Comparison of ENCODE assay signal across 11 cellular contexts in genomic region chr20:47146703-47147102, GRCh38.
A peak's percentile ranks its signal among the peaks of the same experiment; 100 is the strongest.
DNase-seq lines count a peak whose midpoint lies in the region; ATAC-seq and TF ChIP-seq lines count a peak whose summit lies in the region.
"Had no signal": no experiment of that assay in that cellular context is flagged by ENCODE, and none has a peak within 500 bp of the region (broad histone marks: within the 10 kb centered on the region; RNA-seq: fewer than 3 reads in every experiment).

No MANE protein-coding gene starts in this region.

- H4K20me1 ChIP-seq in osteoblast (ENCODE audit: insufficient read depth, low read length): no peaks in the 10 kb centered on the region

- no peak overlapping the region for H3K9ac ChIP-seq in NT2/D1 (ENCODE audit: insufficient read length, low read depth)

- no peak overlapping the region for H3K4me2 ChIP-seq in osteoblast (ENCODE audit: insufficient read depth, low read length)

- peaks cover 20% of the 10 kb centered on the region for H3K27me3 ChIP-seq in NT2/D1 (ENCODE audit: insufficient read depth, insufficient read length)
- no peaks in the 10 kb centered on the region for H3K27me3 ChIP-seq in osteoblast (ENCODE audit: insufficient read depth, low read length)
- H3K27me3 ChIP-seq in aorta (ENCODE audit: control insufficient read depth in 1 of 2, insufficient read depth in 2 of 2, low read length in 1 of 2): no peaks in the 10 kb centered on the region

- H3K79me2 ChIP-seq in osteoblast (ENCODE audit: insufficient read depth, low read length): no peaks in the 10 kb centered on the region

- TF ChIP-seq CTCF in choroid plexus epithelial cell (conservative IDR thresholded peaks at IDR 0.05; ENCODE audit: low read depth, low read length) (no peak), osteoblast (IDR thresholded peaks at IDR 0.05; ENCODE audit: extremely low read depth, low read depth, low read length) (no peak)

- intact Hi-C loops in aorta (cut with DNase I): no loop called here
- intact Hi-C loops in activated CD4-positive, alpha-beta T cell treated with anti-CD3 and anti-CD28 coated beads for 36 hours (cut with DNase I, micrococcal nuclease): no loop called here

- H3K27me3 Mint-ChIP-seq in activated CD4-positive, alpha-beta T cell treated with anti-CD3 and anti-CD28 coated beads for 36 hours: peaks cover 15% of the 10 kb centered on the region

- no peaks in the 10 kb centered on the region for H3K36me3 Mint-ChIP-seq in activated CD4-positive, alpha-beta T cell treated with anti-CD3 and anti-CD28 coated beads for 36 hours (ENCODE audit: low read depth)
- H3K36me3 Mint-ChIP-seq: activated naive CD8-positive, alpha-beta T cell treated with anti-CD3 and anti-CD28 coated beads, Interleukin-2, amount 10 ng/mL, durations not matched to agents 7 days and 5 days had no signal

- H3K4me1 Mint-ChIP-seq in activated CD4-positive, alpha-beta T cell treated with anti-CD3 and anti-CD28 coated beads for 36 hours: no peaks in the 10 kb centered on the region

- H2AFZ ChIP-seq in osteoblast (ENCODE audit: low read length): no peak overlapping the region

- H3K4me3 Mint-ChIP-seq in activated CD4-positive, alpha-beta T cell treated with anti-CD3 and anti-CD28 coated beads for 36 hours: no peak overlapping the region
- H3K4me3 Mint-ChIP-seq: activated naive CD8-positive, alpha-beta T cell treated with anti-CD3 and anti-CD28 coated beads, Interleukin-2, amount 10 ng/mL, durations not matched to agents 7 days and 5 days; IgD-negative memory B cell had no signal

- no peak overlapping the region for H3K4me3 ChIP-seq in NT2/D1 (ENCODE audit: insufficient read length, low read depth)
- H3K4me3 ChIP-seq in choroid plexus epithelial cell (ENCODE audit: low read depth, low read length): no peak overlapping the region
- no peak overlapping the region for H3K4me3 ChIP-seq in osteoblast (ENCODE audit: insufficient read depth, low read length)
- H3K4me3 ChIP-seq in aorta (ENCODE audit: low read length in 2 of 2): no peak overlapping the region

- H3K27ac ChIP-seq in osteoblast (ENCODE audit: low read depth, low read length): no peak overlapping the region
- H3K27ac ChIP-seq in aorta (ENCODE audit: low read depth in 1 of 2, low read length in 2 of 2): no peak overlapping the region

- POLR2A ChIA-PET in activated CD4-positive, alpha-beta T cell treated with anti-CD3 and anti-CD28 coated beads for 36 hours (lab: Charles Lee): no interaction called here

- H3K27ac Mint-ChIP-seq in activated CD4-positive, alpha-beta T cell treated with anti-CD3 and anti-CD28 coated beads for 36 hours: no peak overlapping the region
- H3K27ac Mint-ChIP-seq: activated naive CD8-positive, alpha-beta T cell treated with anti-CD3 and anti-CD28 coated beads, Interleukin-2, amount 10 ng/mL, durations not matched to agents 7 days and 5 days had no signal

- H3K9me3 ChIP-seq in NT2/D1 (ENCODE audit: insufficient read depth, low read length): peaks cover 2% of the 10 kb centered on the region; the same call in 1 of the 2 replicates
- H3K9me3 ChIP-seq in osteoblast (ENCODE audit: low read depth, low read length): no peaks in the 10 kb centered on the region
- no peaks in the 10 kb centered on the region for H3K9me3 ChIP-seq in aorta (ENCODE audit: control insufficient read depth, low read length)

- H3K36me3 ChIP-seq in NT2/D1 (ENCODE audit: insufficient read depth, insufficient read length, low read length) (no peaks in the 10 kb centered on the region), osteoblast (ENCODE audit: insufficient read depth, low read length) (no peaks in the 10 kb centered on the region), aorta (ENCODE audit: control insufficient read depth in 1 of 2, insufficient read depth in 2 of 2, low read length in 1 of 2) (no peaks in the 10 kb centered on the region)

- no peak for ATAC-seq in aorta (ENCODE audit: low FRiP score)
- ATAC-seq in activated CD4-positive, alpha-beta T cell treated with anti-CD3 and anti-CD28 coated beads for 36 hours: no peak

- H3K9me3 Mint-ChIP-seq in activated CD4-positive, alpha-beta T cell treated with anti-CD3 and anti-CD28 coated beads for 36 hours (ENCODE audit: low read depth): no peaks in the 10 kb centered on the region

- H3K4me1 ChIP-seq in NT2/D1 (ENCODE audit: insufficient read depth, insufficient read length): peaks cover 15% of the 10 kb centered on the region
- H3K4me1 ChIP-seq in osteoblast (ENCODE audit: insufficient read depth, low read length): peaks cover 5% of the 10 kb centered on the region
- H3K4me1 ChIP-seq in aorta (ENCODE audit: control insufficient read depth in 1 of 2, insufficient read depth in 2 of 2, low read length in 2 of 2): no peaks in the 10 kb centered on the region

- 79 to 83% methylated on average over 7 of the region's 7 CpGs for WGBS in aorta, 2 donors

- CTCF ChIA-PET in activated CD4-positive, alpha-beta T cell treated with anti-CD3 and anti-CD28 coated beads for 36 hours (lab: Charles Lee): interaction anchor here (0.6 kb wide), 1 partner anchor 1075 kb away, joined by 3 read pairs; no protein-coding TSS in a partner anchor

- DNase-seq in ELR (ENCODE audit: low read depth): peak; percentile 93
- DNase-seq in NT2/D1 (ENCODE audit: low read depth, low spot score): peak; percentile 32
- DNase-seq in choroid plexus epithelial cell (ENCODE audit: low read depth): peak; percentile 70
- DNase-seq in osteoblast (ENCODE audit: insufficient read length, low spot score, missing footprints): peak; percentile 84
- no peak for DNase-seq in NCI-H2227 (lab: John Stamatoyannopoulos, UW; ENCODE audit: unreplicated experiment)
- DNase-seq in aorta: no peak
- no peak for DNase-seq in activated CD4-positive, alpha-beta T cell treated with anti-CD3 and anti-CD28 coated beads for 36 hours
- DNase-seq: activated naive CD8-positive, alpha-beta T cell treated with anti-CD3 and anti-CD28 coated beads, Interleukin-2, amount 10 ng/mL, durations not matched to agents 7 days and 5 days; effector memory CD4-positive, alpha-beta T cell; NCI-H187 had no signal

Comparison
In these comparisons a context has a peak if more than half of its experiments do, and no peak if none do; other contexts are left out.
1. DNase-seq: peak in ELR (single experiment), NT2/D1 (single experiment), choroid plexus epithelial cell (single experiment) and osteoblast (single experiment); none in NCI-H2227 (single experiment), aorta (0 of 2) and activated CD4-positive, alpha-beta T cell treated with anti-CD3 and anti-CD28 coated beads for 36 hours (single experiment).